ENCODE assay signal across 2 cellular contexts in the genomic region with DNA sequence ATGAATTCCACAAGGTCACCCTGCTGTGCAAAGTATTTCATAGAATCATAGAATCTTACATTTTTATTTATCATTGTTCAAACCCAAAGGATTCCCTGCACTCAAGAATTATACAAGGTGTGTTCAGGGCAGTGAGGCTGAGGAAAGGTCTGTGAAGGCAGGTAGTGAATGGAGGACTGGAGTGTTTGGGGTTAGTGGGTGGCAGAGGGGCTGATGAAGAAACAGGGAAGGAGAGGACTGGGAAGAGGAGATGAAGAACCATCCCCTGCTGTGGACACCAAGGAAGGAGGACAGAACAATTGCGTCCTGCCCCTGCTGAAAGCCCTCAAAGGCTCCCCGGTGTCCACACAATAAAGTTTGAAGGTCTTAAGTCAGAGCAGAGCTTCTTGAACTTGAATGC.
TF ChIP-seq lines count a peak whose summit lies in the region.

No MANE protein-coding gene starts in this region.

TF ChIP-seq in GM23338, 12 proteins besides CTCF, POLR2A, EP300 and RAD21:
- no peak for TF ChIP-seq CREB1 (CRISPR knock-in tag; IDR thresholded peaks at IDR 0.05; ENCODE audit: low read depth)
- no peak for TF ChIP-seq REST (IDR thresholded peaks at IDR 0.05; ENCODE audit: unreplicated experiment)
- TF ChIP-seq ZNF331 (CRISPR knock-in tag; IDR thresholded peaks at IDR 0.05; ENCODE audit: low read depth), result no peak
- TF ChIP-seq, protein P1, sequence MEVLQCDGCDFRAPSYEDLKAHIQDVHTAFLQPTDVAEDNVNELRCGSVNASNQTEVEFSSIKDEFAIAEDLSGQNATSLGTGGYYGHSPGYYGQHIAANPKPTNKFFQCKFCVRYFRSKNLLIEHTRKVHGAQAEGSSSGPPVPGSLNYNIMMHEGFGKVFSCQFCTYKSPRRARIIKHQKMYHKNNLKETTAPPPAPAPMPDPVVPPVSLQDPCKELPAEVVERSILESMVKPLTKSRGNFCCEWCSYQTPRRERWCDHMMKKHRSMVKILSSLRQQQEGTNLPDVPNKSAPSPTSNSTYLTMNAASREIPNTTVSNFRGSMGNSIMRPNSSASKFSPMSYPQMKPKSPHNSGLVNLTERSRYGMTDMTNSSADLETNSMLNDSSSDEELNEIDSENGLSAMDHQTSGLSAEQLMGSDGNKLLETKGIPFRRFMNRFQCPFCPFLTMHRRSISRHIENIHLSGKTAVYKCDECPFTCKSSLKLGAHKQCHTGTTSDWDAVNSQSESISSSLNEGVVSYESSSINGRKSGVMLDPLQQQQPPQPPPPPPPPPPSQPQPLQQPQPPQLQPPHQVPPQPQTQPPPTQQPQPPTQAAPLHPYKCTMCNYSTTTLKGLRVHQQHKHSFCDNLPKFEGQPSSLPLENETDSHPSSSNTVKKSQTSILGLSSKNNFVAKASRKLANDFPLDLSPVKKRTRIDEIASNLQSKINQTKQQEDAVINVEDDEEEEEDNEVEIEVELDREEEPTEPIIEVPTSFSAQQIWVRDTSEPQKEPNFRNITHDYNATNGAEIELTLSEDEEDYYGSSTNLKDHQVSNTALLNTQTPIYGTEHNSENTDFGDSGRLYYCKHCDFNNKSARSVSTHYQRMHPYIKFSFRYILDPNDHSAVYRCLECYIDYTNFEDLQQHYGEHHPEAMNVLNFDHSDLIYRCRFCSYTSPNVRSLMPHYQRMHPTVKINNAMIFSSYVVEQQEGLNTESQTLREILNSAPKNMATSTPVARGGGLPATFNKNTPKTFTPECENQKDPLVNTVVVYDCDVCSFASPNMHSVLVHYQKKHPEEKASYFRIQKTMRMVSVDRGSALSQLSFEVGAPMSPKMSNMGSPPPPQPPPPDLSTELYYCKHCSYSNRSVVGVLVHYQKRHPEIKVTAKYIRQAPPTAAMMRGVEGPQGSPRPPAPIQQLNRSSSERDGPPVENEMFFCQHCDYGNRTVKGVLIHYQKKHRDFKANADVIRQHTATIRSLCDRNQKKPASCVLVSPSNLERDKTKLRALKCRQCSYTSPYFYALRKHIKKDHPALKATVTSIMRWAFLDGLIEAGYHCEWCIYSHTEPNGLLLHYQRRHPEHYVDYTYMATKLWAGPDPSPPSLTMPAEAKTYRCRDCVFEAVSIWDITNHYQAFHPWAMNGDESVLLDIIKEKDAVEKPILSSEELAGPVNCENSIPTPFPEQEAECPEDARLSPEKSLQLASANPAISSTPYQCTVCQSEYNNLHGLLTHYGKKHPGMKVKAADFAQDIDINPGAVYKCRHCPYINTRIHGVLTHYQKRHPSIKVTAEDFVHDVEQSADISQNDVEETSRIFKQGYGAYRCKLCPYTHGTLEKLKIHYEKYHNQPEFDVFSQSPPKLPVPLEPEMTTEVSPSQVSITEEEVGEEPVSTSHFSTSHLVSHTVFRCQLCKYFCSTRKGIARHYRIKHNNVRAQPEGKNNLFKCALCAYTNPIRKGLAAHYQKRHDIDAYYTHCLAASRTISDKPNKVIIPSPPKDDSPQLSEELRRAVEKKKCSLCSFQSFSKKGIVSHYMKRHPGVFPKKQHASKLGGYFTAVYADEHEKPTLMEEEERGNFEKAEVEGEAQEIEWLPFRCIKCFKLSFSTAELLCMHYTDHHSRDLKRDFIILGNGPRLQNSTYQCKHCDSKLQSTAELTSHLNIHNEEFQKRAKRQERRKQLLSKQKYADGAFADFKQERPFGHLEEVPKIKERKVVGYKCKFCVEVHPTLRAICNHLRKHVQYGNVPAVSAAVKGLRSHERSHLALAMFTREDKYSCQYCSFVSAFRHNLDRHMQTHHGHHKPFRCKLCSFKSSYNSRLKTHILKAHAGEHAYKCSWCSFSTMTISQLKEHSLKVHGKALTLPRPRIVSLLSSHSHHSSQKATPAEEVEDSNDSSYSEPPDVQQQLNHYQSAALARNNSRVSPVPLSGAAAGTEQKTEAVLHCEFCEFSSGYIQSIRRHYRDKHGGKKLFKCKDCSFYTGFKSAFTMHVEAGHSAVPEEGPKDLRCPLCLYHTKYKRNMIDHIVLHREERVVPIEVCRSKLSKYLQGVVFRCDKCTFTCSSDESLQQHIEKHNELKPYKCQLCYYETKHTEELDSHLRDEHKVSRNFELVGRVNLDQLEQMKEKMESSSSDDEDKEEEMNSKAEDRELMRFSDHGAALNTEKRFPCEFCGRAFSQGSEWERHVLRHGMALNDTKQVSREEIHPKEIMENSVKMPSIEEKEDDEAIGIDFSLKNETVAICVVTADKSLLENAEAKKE (CRISPR knock-in tag; IDR thresholded peaks at IDR 0.05), result no peak
- TF ChIP-seq ZNF114 (CRISPR knock-in tag; IDR thresholded peaks at IDR 0.05), result no peak
- no peak for TF ChIP-seq NANOG (IDR thresholded peaks at IDR 0.05; ENCODE audit: borderline replicate concordance)
- TF ChIP-seq, protein P2, sequence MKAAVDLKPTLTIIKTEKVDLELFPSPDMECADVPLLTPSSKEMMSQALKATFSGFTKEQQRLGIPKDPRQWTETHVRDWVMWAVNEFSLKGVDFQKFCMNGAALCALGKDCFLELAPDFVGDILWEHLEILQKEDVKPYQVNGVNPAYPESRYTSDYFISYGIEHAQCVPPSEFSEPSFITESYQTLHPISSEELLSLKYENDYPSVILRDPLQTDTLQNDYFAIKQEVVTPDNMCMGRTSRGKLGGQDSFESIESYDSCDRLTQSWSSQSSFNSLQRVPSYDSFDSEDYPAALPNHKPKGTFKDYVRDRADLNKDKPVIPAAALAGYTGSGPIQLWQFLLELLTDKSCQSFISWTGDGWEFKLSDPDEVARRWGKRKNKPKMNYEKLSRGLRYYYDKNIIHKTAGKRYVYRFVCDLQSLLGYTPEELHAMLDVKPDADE (IDR thresholded peaks at IDR 0.05), result no peak
- TF ChIP-seq EZH2phosphoT487 (IDR thresholded peaks at IDR 0.05; ENCODE audit: unreplicated experiment), result no peak

TF ChIP-seq in IMR-90, 13 proteins besides CTCF, POLR2A, EP300 and RAD21:
- TF ChIP-seq, protein P3, sequence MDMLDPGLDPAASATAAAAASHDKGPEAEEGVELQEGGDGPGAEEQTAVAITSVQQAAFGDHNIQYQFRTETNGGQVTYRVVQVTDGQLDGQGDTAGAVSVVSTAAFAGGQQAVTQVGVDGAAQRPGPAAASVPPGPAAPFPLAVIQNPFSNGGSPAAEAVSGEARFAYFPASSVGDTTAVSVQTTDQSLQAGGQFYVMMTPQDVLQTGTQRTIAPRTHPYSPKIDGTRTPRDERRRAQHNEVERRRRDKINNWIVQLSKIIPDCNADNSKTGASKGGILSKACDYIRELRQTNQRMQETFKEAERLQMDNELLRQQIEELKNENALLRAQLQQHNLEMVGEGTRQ (IDR thresholded peaks at IDR 0.05; ENCODE audit: low read depth, low read length), result no peak
- TF ChIP-seq RFX5 (IDR thresholded peaks at IDR 0.05; ENCODE audit: low read depth, low read length) (no peak), SMC3 (IDR thresholded peaks at IDR 0.05; ENCODE audit: low read depth, low read length) (no peak), CHD1 (IDR thresholded peaks at IDR 0.05; ENCODE audit: low read depth, low read length) (no peak), CEBPB (IDR thresholded peaks at IDR 0.05; ENCODE audit: low read depth, low read length) (no peak), MXI1 (IDR thresholded peaks at IDR 0.05; ENCODE audit: borderline replicate concordance, low read depth, low read length) (no peak), BHLHE40 (IDR thresholded peaks at IDR 0.05; ENCODE audit: low read depth, low read length) (no peak), NFE2L2 (IDR thresholded peaks at IDR 0.05; ENCODE audit: low read depth, low read length) (no peak), FOS (IDR thresholded peaks at IDR 0.05; ENCODE audit: low read depth, low read length) (no peak), MAFK (IDR thresholded peaks at IDR 0.05; ENCODE audit: low read depth, low read length) (no peak), ELK1 (IDR thresholded peaks at IDR 0.05; ENCODE audit: borderline replicate concordance, low read depth, low read length) (no peak), RCOR1 (IDR thresholded peaks at IDR 0.05; ENCODE audit: insufficient replicate concordance, low read length) (no peak), MAZ (IDR thresholded peaks at IDR 0.05; ENCODE audit: borderline replicate concordance, low read depth, low read length) (no peak)
